18 cellular contexts compared by ENCODE assay signal in genomic region chr4:1001561-1002130, GRCh38. TPM values are rescaled to one million over a fixed set of nuclear protein-coding genes. Genes with fewer than 3 reads are reported as not detected.
DNase-seq lines count a peak whose midpoint lies in the region; ATAC-seq and TF ChIP-seq lines count a peak whose summit lies in the region.
"Had no signal": no experiment of that assay in that cellular context is flagged by ENCODE, and none has a peak within 500 bp of the region (broad histone marks: within the 10 kb centered on the region; RNA-seq: fewer than 3 reads in every experiment).

No MANE protein-coding gene starts in this region.

- CTCF ChIA-PET in activated CD4-positive, alpha-beta T cell treated with anti-CD3 and anti-CD28 coated beads, Interleukin-2, amount 10 ng/mL, durations not matched to agents 7 days and 5 days (lab: Charles Lee) = interaction anchor here (2.0 kb wide), 1 partner anchor 14 kb away, joined by 5 read pairs; the partner anchor contains the start of gene IDUA
- CTCF ChIA-PET in IMR-90 (lab: Yijun Ruan, JAX) = no interaction called here

- no peak overlapping the region for H3K4me3 Mint-ChIP-seq in activated CD4-positive, alpha-beta T cell treated with anti-CD3 and anti-CD28 coated beads, Interleukin-2, amount 10 ng/mL, durations not matched to agents 7 days and 5 days
- H3K4me3 Mint-ChIP-seq: CD4-positive, alpha-beta T cell had no signal

- no peak overlapping the region for H4K91ac ChIP-seq in IMR-90 (ENCODE audit: insufficient read depth, low read depth, low read length)

- TF ChIP-seq POLR2A in IMR-90 (IDR thresholded peaks at IDR 0.05; ENCODE audit: low read depth, low read length) (no peak), testis (IDR thresholded peaks at IDR 0.05) (no peak)

- no peak for DNase-seq in activated CD4-positive, alpha-beta T cell treated with anti-CD3 and anti-CD28 coated beads, Interleukin-2, amount 10 ng/mL, durations not matched to agents 7 days and 5 days
- DNase-seq in activated CD4-positive, alpha-beta T cell treated with anti-CD3 and anti-CD28 coated beads for 1 hour = no peak
- no peak for DNase-seq in IMR-90
- DNase-seq in iPS DF 6.9 (ENCODE audit: low read depth, low spot score) = no peak
- DNase-seq in testis = no peak
- no peak for DNase-seq in NCI-H1105 treated with DMSO at 0.1 percent for 48 hours (lab: John Stamatoyannopoulos, UW)
- DNase-seq in NCI-H1048 (lab: John Stamatoyannopoulos, UW) = no peak
- DNase-seq in anterior cingulate cortex (lab: John Stamatoyannopoulos, UW) = no peak
- DNase-seq: BE2C; Calu3; CD4-positive, alpha-beta T cell; NCI-H1436; NCI-H2081; NCI-H748 treated with DMSO at 0.1 percent for 48 hours; PC-9 had no signal

- ATAC-seq in IMR-90 (ENCODE audit: low read depth) = no peak

- H2AK5ac ChIP-seq in IMR-90 (ENCODE audit: low read depth, low read length) = no peak overlapping the region

- peaks cover 67% of the 10 kb centered on the region for H3K27me3 ChIP-seq in IMR-90 (ENCODE audit: control insufficient read depth, insufficient read depth, low read length)
- peaks cover 52% of the 10 kb centered on the region; the same call in 1 of the 2 replicates for H3K27me3 ChIP-seq in iPS DF 6.9 (ENCODE audit: control insufficient read depth, insufficient read depth, low read length)
- no peaks in the 10 kb centered on the region for H3K27me3 ChIP-seq in testis

- no peaks in the 10 kb centered on the region for H3K9me1 ChIP-seq in IMR-90 (ENCODE audit: insufficient read depth, low read length)

- no peak for TF ChIP-seq RAD21 in IMR-90 (IDR thresholded peaks at IDR 0.05; ENCODE audit: low read length)

- H3K4me1 Mint-ChIP-seq in activated CD4-positive, alpha-beta T cell treated with anti-CD3 and anti-CD28 coated beads, Interleukin-2, amount 10 ng/mL, durations not matched to agents 7 days and 5 days = no peaks in the 10 kb centered on the region

- H3K36me3 ChIP-seq in IMR-90 (ENCODE audit: control insufficient read depth, insufficient read depth, low read length) = no peaks in the 10 kb centered on the region
- H3K36me3 ChIP-seq in iPS DF 6.9 (ENCODE audit: control insufficient read depth, insufficient read depth, low read length) = no peaks in the 10 kb centered on the region; the same call in 1 of the 2 replicates
- no peaks in the 10 kb centered on the region for H3K36me3 ChIP-seq in testis (ENCODE audit: low read depth, missing control alignments)
- H3K36me3 ChIP-seq: BE2C, SJSA1 had no signal

- H3K36me3 Mint-ChIP-seq in activated CD4-positive, alpha-beta T cell treated with anti-CD3 and anti-CD28 coated beads, Interleukin-2, amount 10 ng/mL, durations not matched to agents 7 days and 5 days (ENCODE audit: low read depth) = no peaks in the 10 kb centered on the region
- H3K36me3 Mint-ChIP-seq: IgD-negative memory B cell had no signal

- H3K9ac ChIP-seq in IMR-90 (ENCODE audit: low read depth, low read length) = no peak overlapping the region

- H4K5ac ChIP-seq in IMR-90 (ENCODE audit: low read depth, low read length) = no peak overlapping the region

- H3K79me1 ChIP-seq in IMR-90 (ENCODE audit: low read depth in 1 of 2, low read length in 2 of 2) = no peaks in the 10 kb centered on the region

- BruUV-seq in IMR-90 (replicated peaks; lab: Mats Ljungman, UMichigan) = no TSS peak

- no peak overlapping the region for H3K4me2 ChIP-seq in IMR-90 (ENCODE audit: low read depth, low read length)
- H3K4me2 ChIP-seq: PC-9 had no signal

- H3K4me1 ChIP-seq in IMR-90 (ENCODE audit: control insufficient read depth, insufficient read depth, low read length) (peaks cover 4% of the 10 kb centered on the region; the same call in 1 of the 2 replicates), iPS DF 6.9 (ENCODE audit: control insufficient read depth, insufficient read depth, low read length) (peaks cover 6% of the 10 kb centered on the region), testis (peaks cover 7% of the 10 kb centered on the region)
- H3K4me1 ChIP-seq: BE2C, SJSA1 had no signal

- H3K4me3 ChIP-seq in IMR-90 (ENCODE audit: insufficient read depth, low read depth, low read length) = no peak overlapping the region
- H3K4me3 ChIP-seq in iPS DF 6.9 (ENCODE audit: low read length) = peak overlapping the region; percentile 10; the same call in 1 of the 2 replicates
- peak overlapping the region; percentile 12 to 44 for H3K4me3 ChIP-seq in testis
- H3K4me3 ChIP-seq: PC-9, SJSA1 had no signal

- H2BK20ac ChIP-seq in IMR-90 (ENCODE audit: low read depth, low read length) = no peak overlapping the region

- POLR2A ChIA-PET in activated CD4-positive, alpha-beta T cell treated with anti-CD3 and anti-CD28 coated beads, Interleukin-2, amount 10 ng/mL, durations not matched to agents 7 days and 5 days (lab: Charles Lee) = no interaction called here
- POLR2A ChIA-PET in IMR-90 (lab: Charles Lee; ENCODE audit: unreplicated experiment) = no interaction called here

- no peak overlapping the region for H3K27ac ChIP-seq in IMR-90 (ENCODE audit: insufficient read depth, low read length)
- H3K27ac ChIP-seq in iPS DF 6.9 (ENCODE audit: low read length) = no peak overlapping the region
- H3K27ac ChIP-seq in testis = no peak overlapping the region
- H3K27ac ChIP-seq: 22Rv1, PC-9, SJSA1 had no signal

- peaks cover 9% of the 10 kb centered on the region for H4K20me1 ChIP-seq in IMR-90 (ENCODE audit: insufficient read depth, low read length)

- 27% methylated on average over 19 of the region's 48 CpGs; no CpG with 5 or more reads in 1 of the 2 experiments for WGBS in IMR-90 (ENCODE audit: extremely low coverage in 2 of 2, insufficient read length in 1 of 2), 2 experiments
- no CpG with 5 or more reads among the region's 48 CpGs for WGBS in iPS DF 6.9 (ENCODE audit: insufficient coverage, insufficient read length)
- WGBS in testis, 2 donors = 26 to 83% methylated on average over 2 to 47 of the region's 48 CpGs

- H3K18ac ChIP-seq in IMR-90 (ENCODE audit: low read depth, low read length) = no peak overlapping the region

- no peak overlapping the region for H3K56ac ChIP-seq in IMR-90 (ENCODE audit: extremely low read depth, insufficient read depth, low read length)

- no peak overlapping the region for H3K23ac ChIP-seq in IMR-90 (ENCODE audit: low read depth, low read length)

- H3K9me3 ChIP-seq in IMR-90 (ENCODE audit: control insufficient read depth, insufficient read depth, low read length) (peaks cover under 1% of the 10 kb centered on the region), iPS DF 6.9 (ENCODE audit: control insufficient read depth, insufficient read depth, low read length) (no peaks in the 10 kb centered on the region), testis (no peaks in the 10 kb centered on the region)
- H3K9me3 ChIP-seq: BE2C, SJSA1 had no signal

- dilution Hi-C loops in IMR-90 (cut with HindIII; ENCODE audit: low sequenced_read_pairs, unreplicated experiment) = no loop called here

- no peak overlapping the region for H2AK9ac ChIP-seq in IMR-90 (replicated peaks; ENCODE audit: low read depth, low read length, poor library complexity)

- peaks cover 43% of the 10 kb centered on the region for H3K27me3 Mint-ChIP-seq in activated CD4-positive, alpha-beta T cell treated with anti-CD3 and anti-CD28 coated beads, Interleukin-2, amount 10 ng/mL, durations not matched to agents 7 days and 5 days

- no peak overlapping the region for H3K4ac ChIP-seq in IMR-90 (ENCODE audit: low read depth, low read length)

- no peak overlapping the region for H2BK15ac ChIP-seq in IMR-90 (ENCODE audit: low read depth, low read length)

- peak overlapping the region; percentile 9 for H3K27ac Mint-ChIP-seq in activated CD4-positive, alpha-beta T cell treated with anti-CD3 and anti-CD28 coated beads, Interleukin-2, amount 10 ng/mL, durations not matched to agents 7 days and 5 days
- H3K27ac Mint-ChIP-seq: CD4-positive, alpha-beta T cell had no signal

- H4K8ac ChIP-seq in IMR-90 (ENCODE audit: low read depth in 2 of 2, low read length in 2 of 2) = no peak overlapping the region

- intact Hi-C loops in IMR-90 (cut with micrococcal nuclease) = no loop called here
- intact Hi-C loops in testis (cut with DNase I; ENCODE audit: low total_unique reads) = no loop called here

- H3K14ac ChIP-seq in IMR-90 (replicated peaks; ENCODE audit: low read depth, low read length) = no peak overlapping the region

- in situ Hi-C loops in IMR-90 (cut with MboI; ENCODE audit: low sequenced_read_pairs) = no loop called here

- H3K9me3 Mint-ChIP-seq in activated CD4-positive, alpha-beta T cell treated with anti-CD3 and anti-CD28 coated beads, Interleukin-2, amount 10 ng/mL, durations not matched to agents 7 days and 5 days = no peaks in the 10 kb centered on the region
- H3K9me3 Mint-ChIP-seq: CD4-positive, alpha-beta T cell; IgD-negative memory B cell had no signal

- TF ChIP-seq CTCF in IMR-90 (conservative IDR thresholded peaks at IDR 0.05; ENCODE audit: low read depth, low read length) = no peak
- no peak for TF ChIP-seq CTCF in testis (IDR thresholded peaks at IDR 0.05)

- no peak overlapping the region for H2BK120ac ChIP-seq in IMR-90 (ENCODE audit: low read depth, low read length)

- peak overlapping the region; percentile 0 for H2AFZ ChIP-seq in IMR-90 (replicated peaks; ENCODE audit: low read length, poor library complexity)
- H2AFZ ChIP-seq: PC-9 had no signal

- H2BK5ac ChIP-seq in IMR-90 (ENCODE audit: low read depth, low read length, poor library complexity, severe bottlenecking) = no peak overlapping the region

RNA-seq across cellular contexts. Expression of gene SLC26A1, which starts 8.4 kb away (rescaled TPM):
- under 1 TPM; 0.17 to 0.48 TPM for total RNA-seq in activated CD4-positive, alpha-beta T cell treated with anti-CD3 and anti-CD28 coated beads, Interleukin-2, amount 10 ng/mL, durations not matched to agents 7 days and 5 days
- total RNA-seq in IMR-90 (2012; rRNA removed) (not detected in 2 replicates), testis (1 to 10 TPM in 1 of 2 donors, under 1 TPM in 1; 0.99 to 2.0 TPM)
- polyA plus RNA-seq in IMR-90 (2012; rRNA removed) (0.09 and 0.13 TPM in 2 replicates), testis (ENCODE audit: insufficient read depth, low read depth, low replicate concordance) (0.51 TPM)
- polyA plus RNA-seq in IMR-90 (2012; cell fraction: cytosol; rRNA removed) = 0.03 and 0.05 TPM in 2 replicates
- polyA plus RNA-seq in IMR-90 (2012; cell fraction: nucleus; rRNA removed; ENCODE audit: low replicate concordance) = 0.24 and 0.40 TPM in 2 replicates
- total RNA-seq: CD4-positive, alpha-beta T cell; SJSA1 had no signal

RNA-seq across cellular contexts. Expression of gene FGFRL1, which starts 9.8 kb away (rescaled TPM):
- 10 to 100 TPM; 10.5 to 10.6 TPM for total RNA-seq in activated CD4-positive, alpha-beta T cell treated with anti-CD3 and anti-CD28 coated beads, Interleukin-2, amount 10 ng/mL, durations not matched to agents 7 days and 5 days
- 43.3 and 49.3 TPM in 2 replicates for total RNA-seq in IMR-90 (2012; rRNA removed)
- 78.8 and 87.3 TPM in 2 replicates for polyA plus RNA-seq in IMR-90 (2012; rRNA removed)
- 35.7 and 111 TPM in 2 replicates for polyA plus RNA-seq in IMR-90 (2012; cell fraction: cytosol; rRNA removed)
- polyA plus RNA-seq in IMR-90 (2012; cell fraction: nucleus; rRNA removed; ENCODE audit: low replicate concordance) = 65.7 and 165 TPM in 2 replicates
- 10 to 100 TPM; 13.7 to 25.6 TPM for total RNA-seq in testis
- 14.4 TPM for polyA plus RNA-seq in testis (ENCODE audit: insufficient read depth, low read depth, low replicate concordance)

RNA-seq across cellular contexts. Expression of gene IDUA, which starts 14.8 kb away (rescaled TPM):
- total RNA-seq in activated CD4-positive, alpha-beta T cell treated with anti-CD3 and anti-CD28 coated beads, Interleukin-2, amount 10 ng/mL, durations not matched to agents 7 days and 5 days = 10 to 100 TPM; 35.0 to 43.3 TPM
- 0.72 and 1.7 TPM in 2 replicates for total RNA-seq in IMR-90 (2012; rRNA removed)
- 12.5 and 16.7 TPM in 2 replicates for polyA plus RNA-seq in IMR-90 (2012; rRNA removed)
- 6.3 and 14.8 TPM in 2 replicates for polyA plus RNA-seq in IMR-90 (2012; cell fraction: cytosol; rRNA removed)
- polyA plus RNA-seq in IMR-90 (2012; cell fraction: nucleus; rRNA removed; ENCODE audit: low replicate concordance) = 119 and 328 TPM in 2 replicates
- total RNA-seq in testis = 10 to 100 TPM; 35.7 to 39.4 TPM
- 8.9 TPM for polyA plus RNA-seq in testis (ENCODE audit: insufficient read depth, low read depth, low replicate concordance)

RNA-seq across cellular contexts. Expression of gene DGKQ, which starts 28.3 kb away (rescaled TPM):
- 10 to 100 TPM; 20.5 to 21.3 TPM for total RNA-seq in activated CD4-positive, alpha-beta T cell treated with anti-CD3 and anti-CD28 coated beads, Interleukin-2, amount 10 ng/mL, durations not matched to agents 7 days and 5 days
- total RNA-seq in IMR-90 (2012; rRNA removed) (4.3 and 4.4 TPM in 2 replicates), testis (10 to 100 TPM; 20.7 to 22.7 TPM)
- polyA plus RNA-seq in IMR-90 (2012; rRNA removed) (15.6 and 17.4 TPM in 2 replicates), testis (ENCODE audit: insufficient read depth, low read depth, low replicate concordance) (10.8 TPM)
- 10.0 and 14.6 TPM in 2 replicates for polyA plus RNA-seq in IMR-90 (2012; cell fraction: cytosol; rRNA removed)
- polyA plus RNA-seq in IMR-90 (2012; cell fraction: nucleus; rRNA removed; ENCODE audit: low replicate concordance) = 58.0 and 149 TPM in 2 replicates

Comparison
In these comparisons a context has a peak if more than half of its experiments do, and no peak if none do; other contexts are left out.
1. RNA of gene IDUA, which starts 14.8 kb away (total RNA-seq): 35.0 to 43.3 TPM in activated CD4-positive, alpha-beta T cell treated with anti-CD3 and anti-CD28 coated beads, Interleukin-2, amount 10 ng/mL, durations not matched to agents 7 days and 5 days and 35.7 to 39.4 TPM in testis; 0.72 to 1.7 TPM in IMR-90; every median in the first group is over 10 times any median in the second.